Comparison of ENCODE assay signal across 15 cellular contexts in the genomic region with DNA sequence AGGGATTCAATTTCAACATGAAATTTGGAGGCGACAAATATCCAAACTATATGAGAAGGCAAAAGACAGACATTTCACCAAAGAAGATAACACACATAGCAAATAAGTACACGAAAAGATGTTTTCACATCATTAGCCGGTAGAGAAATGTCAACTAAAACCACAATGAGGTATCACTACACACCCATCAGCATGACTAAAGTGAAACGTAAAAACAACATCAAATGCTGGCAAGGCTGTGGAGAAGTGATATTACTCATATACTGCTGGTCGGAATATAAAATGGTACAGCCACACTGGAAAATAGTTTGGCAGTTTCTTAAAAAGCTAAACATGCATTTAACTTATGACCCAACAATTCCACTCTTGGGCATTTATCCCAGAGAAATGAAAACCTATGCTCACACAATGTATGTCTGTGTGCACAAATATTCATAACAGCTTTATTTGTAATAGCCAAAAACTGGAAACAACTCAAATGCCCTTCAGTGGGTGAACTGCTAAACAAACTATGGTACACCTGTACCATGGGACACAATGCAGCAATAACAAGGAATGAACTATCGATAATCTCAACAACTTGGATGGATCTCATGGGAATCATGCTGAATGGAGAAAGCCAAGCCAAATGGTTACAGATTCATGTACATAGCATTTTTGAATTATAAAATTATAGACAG. TPM values are rescaled to one million over a fixed set of nuclear protein-coding genes. Genes with fewer than 3 reads are reported as not detected.
A peak's percentile ranks its signal among the peaks of the same experiment; 100 is the strongest.
DNase-seq lines count a peak whose midpoint lies in the region; ATAC-seq and TF ChIP-seq lines count a peak whose summit lies in the region.
"Had no signal": no experiment of that assay in that cellular context is flagged by ENCODE, and none has a peak within 500 bp of the region (broad histone marks: within the 10 kb centered on the region; RNA-seq: fewer than 3 reads in every experiment).

No MANE protein-coding gene starts in this region.

- H3K36me3 Mint-ChIP-seq in activated T-cell treated with anti-CD3 and anti-CD28 coated beads, Interleukin-2, amount 50 U/mL, for 24 hours (ENCODE audit: low read depth), result peaks cover 90% of the 10 kb centered on the region
- H3K36me3 Mint-ChIP-seq in natural killer cell treated with Interleukin-12 subunit alpha and Interleukin-12 subunit beta and Interleukin-15 and Interleukin-18, amount 100 ng/mL, for 72 hours, result peaks cover 11% of the 10 kb centered on the region

- H3K4me2 ChIP-seq in PC-3 (ENCODE audit: low read length), result no peak overlapping the region
- H3K4me2 ChIP-seq: GM23338 had no signal

- POLR2A ChIA-PET in PC-3 (lab: Charles Lee; ENCODE audit: unreplicated experiment), result no interaction called here

- H2AFZ ChIP-seq in PC-3 (ENCODE audit: low read length), result no peak overlapping the region
- H2AFZ ChIP-seq: GM23338 had no signal

- H3K27me3 ChIP-seq in PC-3 (ENCODE audit: low read length), result no peaks in the 10 kb centered on the region
- H3K27me3 ChIP-seq in tibial nerve, result no peaks in the 10 kb centered on the region
- H3K27me3 ChIP-seq: gastroesophageal sphincter, SJSA1, stomach had no signal

- no peaks in the 10 kb centered on the region for H4K20me1 ChIP-seq in PC-3 (ENCODE audit: low read length)

- H3K27ac ChIP-seq in PC-3 (ENCODE audit: low read length), result peak overlapping the region; percentile 20
- H3K27ac ChIP-seq in tibial nerve, result no peak overlapping the region
- H3K27ac ChIP-seq: gastroesophageal sphincter, SJSA1, stomach had no signal

- H3K36me3 ChIP-seq in PC-3 (ENCODE audit: low read depth, low read length) (peaks cover 5% of the 10 kb centered on the region), tibial nerve (peaks cover 0 to 22% (median 0%) of the 10 kb centered on the region in 3 donors)
- H3K36me3 ChIP-seq: SJSA1 had no signal

- H3K27ac Mint-ChIP-seq in activated T-cell treated with anti-CD3 and anti-CD28 coated beads, Interleukin-2, amount 50 U/mL, for 24 hours, result peak overlapping the region; percentile 81
- H3K27ac Mint-ChIP-seq in natural killer cell treated with Interleukin-12 subunit alpha and Interleukin-12 subunit beta and Interleukin-15 and Interleukin-18, amount 100 ng/mL, for 72 hours, result peak overlapping the region in 1 of 2 donors; percentile 5
- H3K27ac Mint-ChIP-seq: brain, GM23338 had no signal

- H3K27me3 Mint-ChIP-seq in activated T-cell treated with anti-CD3 and anti-CD28 coated beads, Interleukin-2, amount 50 U/mL, for 24 hours, result no peaks in the 10 kb centered on the region
- no peaks in the 10 kb centered on the region for H3K27me3 Mint-ChIP-seq in natural killer cell treated with Interleukin-12 subunit alpha and Interleukin-12 subunit beta and Interleukin-15 and Interleukin-18, amount 100 ng/mL, for 72 hours
- H3K27me3 Mint-ChIP-seq: brain had no signal

- in situ Hi-C loops in astrocyte of the cerebellum (cut with HindIII; ENCODE audit: low sequenced_read_pairs), result no loop called here

- H3K4me1 ChIP-seq in PC-3 (ENCODE audit: insufficient read depth, low read length), result peaks cover 3% of the 10 kb centered on the region; the same call in 1 of the 2 replicates
- H3K4me1 ChIP-seq in tibial nerve, result no peaks in the 10 kb centered on the region
- H3K4me1 ChIP-seq: SJSA1, stomach had no signal

- no peak overlapping the region for H3K9ac ChIP-seq in PC-3 (ENCODE audit: low read length)

- H3K9me3 ChIP-seq in PC-3 (ENCODE audit: low read length), result no peaks in the 10 kb centered on the region
- H3K9me3 ChIP-seq in tibial nerve, result no peaks in the 10 kb centered on the region
- H3K9me3 ChIP-seq: gastroesophageal sphincter, SJSA1, stomach had no signal

- TF ChIP-seq POLR2A in tibial nerve (IDR thresholded peaks at IDR 0.05), result no peak

- no peak for DNase-seq in activated T-cell treated with anti-CD3 and anti-CD28 coated beads, Interleukin-2, amount 50 U/mL, for 24 hours
- no peak for DNase-seq in activated T-cell treated with anti-CD3 and anti-CD28 coated beads, Interleukin-2, amount 50 U/mL, for 48 hours
- DNase-seq in PC-3 (peak; percentile 30), astrocyte of the cerebellum (ENCODE audit: low read depth) (peak; percentile 44), tibial nerve (ENCODE audit: low spot score in 2 of 2) (no peak), hypothalamus (lab: John Stamatoyannopoulos, UW) (no peak)
- no peak for DNase-seq in natural killer cell treated with Interleukin-12 subunit alpha and Interleukin-12 subunit beta and Interleukin-15 and Interleukin-18, amount 100 ng/mL, for 72 hours (ENCODE audit: low spot score)
- DNase-seq: effector CD4-positive, alpha-beta T cell; mesendoderm; stomach had no signal

- TF ChIP-seq CTCF in PC-3 (conservative IDR thresholded peaks at IDR 0.05; ENCODE audit: low read depth, low read length), result no peak
- no peak for TF ChIP-seq CTCF in astrocyte of the cerebellum (IDR thresholded peaks at IDR 0.05; ENCODE audit: low read depth, low read length, missing control alignments)
- no peak for TF ChIP-seq CTCF in tibial nerve (IDR thresholded peaks at IDR 0.05)

- peaks cover 8% of the 10 kb centered on the region; the same call in 1 of the 2 replicates for H3K79me2 ChIP-seq in PC-3 (ENCODE audit: low read length)

- CTCF ChIA-PET in PC-3 (lab: Charles Lee), result no interaction called here

- 80 to 82% methylated on average over 6 of the region's 6 CpGs for WGBS in tibial nerve, 2 donors

- H3K9me2 ChIP-seq in PC-3 (replicated peaks; ENCODE audit: low read length), result no peaks in the 10 kb centered on the region

- peaks cover 57% of the 10 kb centered on the region for H3K4me1 Mint-ChIP-seq in activated T-cell treated with anti-CD3 and anti-CD28 coated beads, Interleukin-2, amount 50 U/mL, for 24 hours (ENCODE audit: low read depth)
- H3K4me1 Mint-ChIP-seq in natural killer cell treated with Interleukin-12 subunit alpha and Interleukin-12 subunit beta and Interleukin-15 and Interleukin-18, amount 100 ng/mL, for 72 hours (ENCODE audit: low read depth in 2 of 2), result peaks cover 0 to 18% of the 10 kb centered on the region in 2 donors
- H3K4me1 Mint-ChIP-seq: brain had no signal

- intact Hi-C loops in PC-3 (cut with micrococcal nuclease), result no loop called here

- no peak for TF ChIP-seq EP300 in tibial nerve (IDR thresholded peaks at IDR 0.05)

- BruUV-seq in PC-3 (replicated peaks; lab: Mats Ljungman, UMichigan), result no TSS peak

- H3K4me3 ChIP-seq in PC-3 (ENCODE audit: low read length) (no peak overlapping the region), astrocyte of the cerebellum (ENCODE audit: low read depth, low read length) (no peak overlapping the region), tibial nerve (no peak overlapping the region)
- H3K4me3 ChIP-seq: gastroesophageal sphincter, GM23338, SJSA1, stomach had no signal

- no peaks in the 10 kb centered on the region for H3K9me3 Mint-ChIP-seq in activated T-cell treated with anti-CD3 and anti-CD28 coated beads, Interleukin-2, amount 50 U/mL, for 24 hours
- no peaks in the 10 kb centered on the region for H3K9me3 Mint-ChIP-seq in natural killer cell treated with Interleukin-12 subunit alpha and Interleukin-12 subunit beta and Interleukin-15 and Interleukin-18, amount 100 ng/mL, for 72 hours
- H3K9me3 Mint-ChIP-seq: brain, GM23338 had no signal

- H3K4me3 Mint-ChIP-seq in activated T-cell treated with anti-CD3 and anti-CD28 coated beads, Interleukin-2, amount 50 U/mL, for 24 hours, result peak overlapping the region; percentile 28
- peak overlapping the region; percentile 1 for H3K4me3 Mint-ChIP-seq in natural killer cell treated with Interleukin-12 subunit alpha and Interleukin-12 subunit beta and Interleukin-15 and Interleukin-18, amount 100 ng/mL, for 72 hours
- H3K4me3 Mint-ChIP-seq: brain, GM23338 had no signal

- H3F3A ChIP-seq in PC-3 (ENCODE audit: low read length, unreplicated experiment), result no peaks in the 10 kb centered on the region

- ATAC-seq in PC-3 (no peak), HG02884 (IDR thresholded peaks at IDR 0.05; ENCODE audit: unreplicated experiment) (no peak)
- peak in 1 of 2 donors; percentile 96 for ATAC-seq in natural killer cell treated with Interleukin-12 subunit alpha and Interleukin-12 subunit beta and Interleukin-15 and Interleukin-18, amount 100 ng/mL, for 72 hours
- ATAC-seq: gastroesophageal sphincter, GM23338 had no signal

RNA-seq across cellular contexts. Expression of a gene that starts 8.7 kb away (rescaled TPM):
- total RNA-seq in PC-3 (2014; rRNA removed), result 5.1 and 8.1 TPM in 2 replicates
- total RNA-seq in natural killer cell treated with Interleukin-12 subunit alpha and Interleukin-12 subunit beta and Interleukin-15 and Interleukin-18, amount 100 ng/mL, for 72 hours, result 10 to 100 TPM; 11.1 to 26.9 TPM
- total RNA-seq in tibial nerve, result 10 to 100 TPM in 1 of 4 donors, 1 to 10 TPM in 3; 4.1 to 12.0 (median 6.9) TPM

RNA-seq across cellular contexts. Expression of a gene that starts 8.8 kb away (rescaled TPM):
- 17.5 and 23.8 TPM in 2 replicates for total RNA-seq in PC-3 (2014; rRNA removed)
- 10 to 100 TPM; 21.8 to 23.3 TPM for total RNA-seq in natural killer cell treated with Interleukin-12 subunit alpha and Interleukin-12 subunit beta and Interleukin-15 and Interleukin-18, amount 100 ng/mL, for 72 hours
- total RNA-seq in tibial nerve, result 10 to 100 TPM in 3 of 4 donors, 1 to 10 TPM in 1; 9.0 to 20.6 (median 13.7) TPM

Comparison
In these comparisons a context has a peak if more than half of its experiments do, and no peak if none do; other contexts are left out.
1. DNase-seq: peak in PC-3 (single experiment) and astrocyte of the cerebellum (single experiment); none in activated T-cell treated with anti-CD3 and anti-CD28 coated beads, Interleukin-2, amount 50 U/mL, for 24 hours (single experiment), activated T-cell treated with anti-CD3 and anti-CD28 coated beads, Interleukin-2, amount 50 U/mL, for 48 hours (0 of 2), natural killer cell treated with Interleukin-12 subunit alpha and Interleukin-12 subunit beta and Interleukin-15 and Interleukin-18, amount 100 ng/mL, for 72 hours (single experiment), tibial nerve (0 of 2) and hypothalamus (0 of 51).